In genomic region chr13:97573011-97573410, GRCh38 we compare ENCODE assay signal across 23 cellular contexts.
"Had no signal": no experiment of that assay in that cellular context is flagged by ENCODE, and none has a peak within 500 bp of the region (broad histone marks: within the 10 kb centered on the region; RNA-seq: fewer than 3 reads in every experiment).

No MANE protein-coding gene starts in this region.

- H3K4me1 Mint-ChIP-seq: activated naive CD8-positive, alpha-beta T cell treated with anti-CD3 and anti-CD28 coated beads for 36 hours; immature natural killer cell; stimulated activated effector memory CD8-positive, alpha-beta T cell treated with anti-CD3 and anti-CD28 coated beads, Interleukin-12 subunit alpha, Interleukin-12 subunit beta, amount 100 ng/mL, for 72 hours; stimulated activated naive CD8-positive, alpha-beta T cell treated with anti-CD3 and anti-CD28 coated beads, Interleukin-15, amount 100 ng/mL, for 72 hours; T-helper 17 cell had no signal

- H3K36me3 Mint-ChIP-seq: activated naive CD8-positive, alpha-beta T cell treated with anti-CD3 and anti-CD28 coated beads for 36 hours; immature natural killer cell; naive thymus-derived CD8-positive, alpha-beta T cell; stimulated activated effector memory CD8-positive, alpha-beta T cell treated with anti-CD3 and anti-CD28 coated beads, Interleukin-12 subunit alpha, Interleukin-12 subunit beta, amount 100 ng/mL, for 72 hours had no signal

- DNase-seq: activated CD4-positive, alpha-beta T cell treated with anti-CD3 and anti-CD28 coated beads for 4 hours; activated CD4-positive, alpha-beta T cell treated with anti-CD3 and anti-CD28 coated beads, Interleukin-2, amount 50 U/mL, for 48 hours; activated CD4-positive, CD25-positive, alpha-beta regulatory T cell; activated naive CD4-positive, alpha-beta T cell treated with Interleukin-2 at 50 U/mL for 16 hours; activated naive CD8-positive, alpha-beta T cell treated with anti-CD3 and anti-CD28 coated beads for 36 hours; activated T-cell treated with anti-CD3 and anti-CD28 coated beads, Interleukin-2, amount 50 U/mL, for 48 hours; amniotic stem cell; foreskin keratinocyte; immature natural killer cell; lower lobe of right lung; naive thymus-derived CD8-positive, alpha-beta T cell; ovary; right lobe of liver; stimulated activated CD4-positive, alpha-beta T cell treated with anti-CD3 and anti-CD28 coated beads, Interleukin-2, amount 100 ng/mL, for 24 hours; stimulated activated naive CD8-positive, alpha-beta T cell treated with anti-CD3 and anti-CD28 coated beads, Interleukin-15, amount 100 ng/mL, for 72 hours; T-helper 17 cell; tibial artery had no signal

- H3K27ac Mint-ChIP-seq: activated naive CD8-positive, alpha-beta T cell treated with anti-CD3 and anti-CD28 coated beads for 36 hours; immature natural killer cell; naive thymus-derived CD8-positive, alpha-beta T cell; stimulated activated effector memory CD8-positive, alpha-beta T cell treated with anti-CD3 and anti-CD28 coated beads, Interleukin-12 subunit alpha, Interleukin-12 subunit beta, amount 100 ng/mL, for 72 hours; stimulated activated naive CD8-positive, alpha-beta T cell treated with anti-CD3 and anti-CD28 coated beads, Interleukin-15, amount 100 ng/mL, for 72 hours; T-helper 17 cell had no signal

- H3K27me3 ChIP-seq: foreskin keratinocyte, neutrophil, ovary, right lobe of liver, tibial artery had no signal

- H3K9me3 Mint-ChIP-seq: activated naive CD8-positive, alpha-beta T cell treated with anti-CD3 and anti-CD28 coated beads for 36 hours; immature natural killer cell; stimulated activated effector memory CD8-positive, alpha-beta T cell treated with anti-CD3 and anti-CD28 coated beads, Interleukin-12 subunit alpha, Interleukin-12 subunit beta, amount 100 ng/mL, for 72 hours; stimulated activated naive CD8-positive, alpha-beta T cell treated with anti-CD3 and anti-CD28 coated beads, Interleukin-15, amount 100 ng/mL, for 72 hours had no signal

- H3K4me1 ChIP-seq: foreskin keratinocyte, right lobe of liver had no signal

- H3K36me3 ChIP-seq: lower lobe of right lung, neutrophil, ovary, right lobe of liver, tibial artery had no signal

- ATAC-seq: foreskin keratinocyte; left lobe of liver; lower lobe of right lung; naive thymus-derived CD8-positive, alpha-beta T cell; right lobe of liver; stimulated activated effector memory CD8-positive, alpha-beta T cell treated with anti-CD3 and anti-CD28 coated beads, Interleukin-12 subunit alpha, Interleukin-12 subunit beta, amount 100 ng/mL, for 72 hours; stimulated activated naive CD8-positive, alpha-beta T cell treated with anti-CD3 and anti-CD28 coated beads, Interleukin-15, amount 100 ng/mL, for 72 hours; T-helper 17 cell had no signal

- H3K27ac ChIP-seq: coronary artery, epithelial cell of prostate, foreskin keratinocyte, lower lobe of right lung, neutrophil, ovary, right lobe of liver, skin epidermis, tibial artery had no signal

- H3K4me3 ChIP-seq: coronary artery, lower lobe of right lung, ovary, right lobe of liver, skin epidermis, tibial artery had no signal

- H3K9me3 ChIP-seq: lower lobe of right lung, neutrophil, ovary, right lobe of liver, tibial artery had no signal

- H3K4me3 Mint-ChIP-seq: activated naive CD8-positive, alpha-beta T cell treated with anti-CD3 and anti-CD28 coated beads for 36 hours; immature natural killer cell; naive thymus-derived CD8-positive, alpha-beta T cell; stimulated activated effector memory CD8-positive, alpha-beta T cell treated with anti-CD3 and anti-CD28 coated beads, Interleukin-12 subunit alpha, Interleukin-12 subunit beta, amount 100 ng/mL, for 72 hours; stimulated activated naive CD8-positive, alpha-beta T cell treated with anti-CD3 and anti-CD28 coated beads, Interleukin-15, amount 100 ng/mL, for 72 hours; T-helper 17 cell had no signal
